ENCODE assay signal across 1 cellular context in the genomic region with DNA sequence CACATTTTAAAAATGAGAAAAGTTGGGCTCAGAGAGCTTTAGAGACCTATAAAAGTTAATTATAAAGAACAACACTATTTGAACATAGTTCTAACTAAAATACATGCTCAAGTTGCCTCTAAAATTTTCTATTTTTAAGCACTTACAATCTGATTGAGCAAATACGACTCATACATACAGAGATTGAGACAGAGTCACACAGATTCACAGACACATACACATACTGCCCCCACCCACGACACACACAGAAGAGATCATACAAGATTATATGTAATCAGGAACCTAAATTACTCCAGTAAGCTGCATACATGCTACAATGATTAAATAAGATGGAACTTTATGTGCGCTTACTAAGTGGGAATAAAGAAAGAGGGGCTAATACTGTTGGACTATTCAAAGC.
TF ChIP-seq lines count a peak whose summit lies in the region.

No MANE protein-coding gene starts in this region.

TF ChIP-seq in IMR-90, 13 proteins besides CTCF, POLR2A, EP300 and RAD21:
- TF ChIP-seq FOS (IDR thresholded peaks at IDR 0.05; ENCODE audit: low read depth, low read length) (no peak), CEBPB (IDR thresholded peaks at IDR 0.05; ENCODE audit: low read depth, low read length) (peak; percentile 79)
TF ChIP-seq in IMR-90: peak in this region for 1.
